In genomic region chr16:81889896-81890634, GRCh38 we compare ENCODE assay signal across 7 cellular contexts.
DNase-seq lines count a peak whose midpoint lies in the region; ATAC-seq and TF ChIP-seq lines count a peak whose summit lies in the region.

No MANE protein-coding gene starts in this region.

- no peak overlapping the region for H3K27ac ChIP-seq in RWPE1

- peak; percentile 89 for DNase-seq in HT-29 (ENCODE audit: low spot score)
- peak; percentile 75 for DNase-seq in RWPE1 (ENCODE audit: low spot score)
- DNase-seq in activated effector memory CD4-positive, alpha-beta T cell treated with Interleukin-2 at 50 U/mL for 16 hours = peak; percentile 26
- peak; percentile 26 for DNase-seq in globus pallidus (ENCODE audit: low spot score)
- peak; percentile 66 for DNase-seq in pons (ENCODE audit: low spot score)

- peak; percentile 14 for TF ChIP-seq CTCF in GM12801 (IDR thresholded peaks at IDR 0.05; ENCODE audit: extremely low read depth, insufficient read length)
- peak; percentile 92 for TF ChIP-seq CTCF in RWPE1 (conservative IDR thresholded peaks at IDR 0.05; ENCODE audit: low read depth)

- POLR2A ChIA-PET in RWPE1 (lab: Yijun Ruan, JAX; ENCODE audit: low non-redundant PET) = no interaction called here

- CTCF ChIA-PET in RWPE1 (lab: Yijun Ruan, JAX) = interaction anchor here (0.6 to 1.9 kb wide), 12 partner anchors 18 to 1082 kb away, joined by 3 to 6 read pairs (median 3); no protein-coding TSS in a partner anchor

- no peak for ATAC-seq in GM21737 (IDR thresholded peaks at IDR 0.05; ENCODE audit: unreplicated experiment)

Comparison
In these comparisons a context has a peak if more than half of its experiments do, and no peak if none do; other contexts are left out.
1. DNase-seq: peak in every context shown above with its lines; median percentile 89 in HT-29; 75 in RWPE1; 66 in pons; 26 in activated effector memory CD4-positive, alpha-beta T cell treated with Interleukin-2 at 50 U/mL for 16 hours; 26 in globus pallidus.